Comparison of ENCODE assay signal across 17 cellular contexts in genomic region chr19:42052241-42052863, GRCh38. TPM values are rescaled to one million over a fixed set of nuclear protein-coding genes. Genes with fewer than 3 reads are reported as not detected.
A peak's percentile ranks its signal among the peaks of the same experiment; 100 is the strongest.
DNase-seq lines count a peak whose midpoint lies in the region; ATAC-seq and TF ChIP-seq lines count a peak whose summit lies in the region.
"Had no signal": no experiment of that assay in that cellular context is flagged by ENCODE, and none has a peak within 500 bp of the region (broad histone marks: within the 10 kb centered on the region; RNA-seq: fewer than 3 reads in every experiment).

No MANE protein-coding gene starts in this region.

- in situ Hi-C loops in Panc1 (cut with HindIII; ENCODE audit: low pct_unique_long_range_greater_than_20kb, low sequenced_read_pairs) = no loop called here

- TF ChIP-seq CTCF in HEK293 (tag by site-specific recombination; IDR thresholded peaks at IDR 0.05) (no peak), Panc1 (IDR thresholded peaks at IDR 0.05) (no peak), glutamatergic neuron (IDR thresholded peaks at IDR 0.05; ENCODE audit: partially characterized antibody, unreplicated experiment) (no peak)

- CTCF ChIA-PET in HEK293 (lab: Yijun Ruan, JAX) = interaction anchor here (0.7 to 2.1 kb wide), 4 partner anchors 14 to 24 kb away, joined by 3 to 14 read pairs (median 4); no protein-coding TSS in a partner anchor
- CTCF ChIA-PET in Panc1 (lab: Charles Lee) = interaction anchor here (1.0 kb wide), 1 partner anchor 17 kb away, joined by 5 read pairs; no protein-coding TSS in a partner anchor

- peak overlapping the region; percentile 76 for H3K4me2 ChIP-seq in BLaER1

- H3K36me3 ChIP-seq in BLaER1 = peaks cover 81% of the 10 kb centered on the region
- H3K36me3 ChIP-seq in HEK293 (ENCODE audit: control insufficient read depth in 2 of 2, insufficient read depth in 1 of 2, low read length in 2 of 2) = no peaks in the 10 kb centered on the region
- H3K36me3 ChIP-seq in Panc1 (ENCODE audit: control insufficient read depth, insufficient read depth, low read length) = no peaks in the 10 kb centered on the region

- BruUV-seq in Panc1 (replicated peaks; lab: Mats Ljungman, UMichigan) = no TSS peak

- POLR2A ChIA-PET in HEK293 (lab: Yijun Ruan, JAX) = interaction anchor here (0.6 to 2.0 kb wide), 3 partner anchors 22 to 209 kb away, joined by 3 to 6 read pairs (median 5); partner anchors contain the start of gene ZNF574
- POLR2A ChIA-PET in Panc1 (lab: Charles Lee) = no interaction called here

- peaks cover 36% of the 10 kb centered on the region for H3K4me1 Mint-ChIP-seq in glutamatergic neuron (ENCODE audit: low read depth, unreplicated experiment)

- intact Hi-C loops in Panc1 (cut with micrococcal nuclease; ENCODE audit: unreplicated experiment) = no loop called here

- H3K9ac ChIP-seq in BLaER1 = peak overlapping the region; percentile 59

- H3K27ac Mint-ChIP-seq in glutamatergic neuron (ENCODE audit: unreplicated experiment) = peak overlapping the region; percentile 92
- H3K27ac Mint-ChIP-seq: activated T-helper 1 cell treated with anti-CD3 and anti-CD28 coated beads, Interleukin-12 subunit alpha, Interleukin-12 subunit beta, Interleukin-2, Interleukin-4 antibody, amounts not matched to agents 30 ng/mL and 10 ng/mL and 1 ng/mL, durations not matched to agents 14 hours and 24 hours and 36 hours; CD14-positive monocyte; HFFc6 had no signal

- H4K20me1 ChIP-seq in BLaER1 = peaks cover 19% of the 10 kb centered on the region; the same call in 1 of the 2 replicates

- no peaks in the 10 kb centered on the region for H3K9me3 ChIP-seq in BLaER1
- no peaks in the 10 kb centered on the region for H3K9me3 ChIP-seq in HEK293 (ENCODE audit: control insufficient read depth, insufficient read depth, low read depth, low read length)
- no peaks in the 10 kb centered on the region for H3K9me3 ChIP-seq in Panc1 (ENCODE audit: control insufficient read depth, insufficient read depth, low read depth, low read length)

- DNase-seq in Panc1 (ENCODE audit: low read depth, low spot score) (no peak), glutamatergic neuron (peak; percentile 85), activated gamma-delta T cell treated with Interleukin-2 at 50 U/mL for 16 hours (no peak), AG20443 (ENCODE audit: low spot score) (no peak), islet precursor cell (no peak)
- DNase-seq: activated CD4-positive, alpha-beta T cell treated with anti-CD3 and anti-CD28 coated beads for 4 hours; aorta; effector memory CD4-positive, alpha-beta T cell; kidney glomerular epithelial cell had no signal

- H3K4me3 Mint-ChIP-seq in glutamatergic neuron (ENCODE audit: unreplicated experiment) = peak overlapping the region; percentile 81
- H3K4me3 Mint-ChIP-seq: activated T-helper 1 cell treated with anti-CD3 and anti-CD28 coated beads, Interleukin-12 subunit alpha, Interleukin-12 subunit beta, Interleukin-2, Interleukin-4 antibody, amounts not matched to agents 30 ng/mL and 10 ng/mL and 1 ng/mL, durations not matched to agents 14 hours and 24 hours and 36 hours; CD14-positive monocyte; HFFc6; natural killer cell treated with Interleukin-12 subunit alpha and Interleukin-12 subunit beta and Interleukin-15 and Interleukin-18, amount 100 ng/mL, for 72 hours had no signal

- H3K27me3 ChIP-seq in BLaER1 = no peaks in the 10 kb centered on the region
- no peaks in the 10 kb centered on the region for H3K27me3 ChIP-seq in Panc1 (ENCODE audit: control insufficient read depth, insufficient read depth, low read length)

- peaks cover 11% of the 10 kb centered on the region for H3K36me3 Mint-ChIP-seq in glutamatergic neuron (ENCODE audit: unreplicated experiment)
- H3K36me3 Mint-ChIP-seq: CD14-positive monocyte; natural killer cell treated with Interleukin-12 subunit alpha and Interleukin-12 subunit beta and Interleukin-15 and Interleukin-18, amount 100 ng/mL, for 72 hours had no signal

- peak; percentile 47; the same call in 1 of the 2 replicates for ATAC-seq in Panc1
- no peak for ATAC-seq in GM21381 (IDR thresholded peaks at IDR 0.05; ENCODE audit: unreplicated experiment)

- H3K4me3 ChIP-seq in BLaER1 (no peak overlapping the region), HEK293 (ENCODE audit: low read depth, low read length) (no peak overlapping the region), Panc1 (ENCODE audit: low read depth in 2 of 2, low read length in 2 of 2) (no peak overlapping the region)

- H3K9me3 Mint-ChIP-seq in glutamatergic neuron (ENCODE audit: unreplicated experiment) = peaks cover 13% of the 10 kb centered on the region
- H3K9me3 Mint-ChIP-seq: activated T-helper 1 cell treated with anti-CD3 and anti-CD28 coated beads, Interleukin-12 subunit alpha, Interleukin-12 subunit beta, Interleukin-2, Interleukin-4 antibody, amounts not matched to agents 30 ng/mL and 10 ng/mL and 1 ng/mL, durations not matched to agents 14 hours and 24 hours and 36 hours; CD14-positive monocyte; HFFc6; natural killer cell treated with Interleukin-12 subunit alpha and Interleukin-12 subunit beta and Interleukin-15 and Interleukin-18, amount 100 ng/mL, for 72 hours had no signal

- H3K27me3 Mint-ChIP-seq in glutamatergic neuron (ENCODE audit: unreplicated experiment) = peaks cover 25% of the 10 kb centered on the region

- H3K27ac ChIP-seq in BLaER1 = peak overlapping the region; percentile 74
- no peak overlapping the region for H3K27ac ChIP-seq in HEK293 (ENCODE audit: extremely low read depth, low read depth, low read length)
- H3K27ac ChIP-seq in Panc1 (ENCODE audit: low read length) = no peak overlapping the region

- H3K4me1 ChIP-seq in BLaER1 = peaks cover 54% of the 10 kb centered on the region
- H3K4me1 ChIP-seq in HEK293 (ENCODE audit: control insufficient read depth, insufficient read depth, low read length) = peaks cover 5% of the 10 kb centered on the region; the same call in 1 of the 2 replicates
- peaks cover 3% of the 10 kb centered on the region; the same call in 1 of the 2 replicates for H3K4me1 ChIP-seq in Panc1 (ENCODE audit: control insufficient read depth, insufficient read depth, low read length)

TF ChIP-seq in HEK293, 187 proteins besides CTCF, POLR2A, EP300 and RAD21:
- TF ChIP-seq PRDM6 (tag by site-specific recombination; IDR thresholded peaks at IDR 0.05) (no peak), ZNF335 (tag by site-specific recombination; conservative IDR thresholded peaks at IDR 0.05) (peak; percentile 58)

RNA-seq across cellular contexts. Expression of gene GRIK5, which starts 17.7 kb away (rescaled TPM):
- 0.62 TPM for total RNA-seq in Panc1 (2021; ENCODE audit: unreplicated experiment)
- polyA plus RNA-seq in Panc1 (2012; ENCODE audit: insufficient read length) = 0.28 TPM
- 79.1 TPM for total RNA-seq in glutamatergic neuron (ENCODE audit: unreplicated experiment)

RNA-seq across cellular contexts. Expression of gene ZNF574, which starts 23.6 kb away (rescaled TPM):
- total RNA-seq in Panc1 (2021; ENCODE audit: unreplicated experiment) (15.7 TPM), glutamatergic neuron (ENCODE audit: unreplicated experiment) (24.1 TPM)
- 16.9 TPM for polyA plus RNA-seq in Panc1 (2012; ENCODE audit: insufficient read length)

RNA-seq across cellular contexts. Expression of gene ATP1A3, which starts 58.3 kb away (rescaled TPM):
- total RNA-seq in Panc1 (2021; ENCODE audit: unreplicated experiment) = 4.9 TPM
- polyA plus RNA-seq in Panc1 (2012; ENCODE audit: insufficient read length) = 4.0 TPM
- 650 TPM for total RNA-seq in glutamatergic neuron (ENCODE audit: unreplicated experiment)
- total RNA-seq: aorta, subcutaneous adipose tissue had no signal

Comparison
In these comparisons a context has a peak if more than half of its experiments do, and no peak if none do; other contexts are left out.
1. RNA of gene GRIK5, which starts 17.7 kb away (total RNA-seq): 79.1 TPM in glutamatergic neuron (single experiment); 0.62 TPM in Panc1 (single experiment); every median in the first group is over 10 times any median in the second.
2. RNA of gene ATP1A3, which starts 58.3 kb away (total RNA-seq): 650 TPM in glutamatergic neuron (single experiment); 4.9 TPM in Panc1 (single experiment); every median in the first group is over 100 times any median in the second.